23 cellular contexts compared by ENCODE assay signal in the genomic region with DNA sequence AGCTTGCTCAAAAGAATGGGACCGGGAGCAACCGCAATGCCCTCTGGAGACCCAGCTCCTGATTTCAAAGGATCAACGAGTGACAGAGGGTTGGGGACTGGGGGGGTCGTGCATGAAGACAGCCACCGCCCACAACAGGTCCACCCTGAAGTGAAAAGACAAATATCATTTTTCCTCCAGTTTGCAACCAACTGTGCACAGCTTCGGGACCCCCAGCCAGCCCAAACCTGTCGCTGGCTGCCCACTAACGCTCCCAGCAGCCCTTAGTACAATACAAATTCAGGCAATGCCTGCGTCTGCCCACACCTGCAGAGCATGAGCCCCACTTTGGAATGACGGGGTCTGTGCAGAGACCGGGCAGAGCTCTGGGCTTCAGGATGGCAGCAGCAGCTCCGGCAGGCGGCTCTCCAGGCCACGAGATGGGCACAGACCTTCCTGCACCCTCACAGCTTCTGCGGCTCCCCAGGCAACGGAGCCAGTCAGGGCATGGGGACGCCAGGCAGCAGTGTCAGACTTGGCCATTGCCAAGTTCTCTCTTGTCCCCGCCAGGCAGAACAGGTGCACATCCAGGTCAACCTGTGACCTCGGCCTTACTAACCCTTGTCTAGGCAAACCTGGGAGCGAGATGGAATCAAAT.
DNase-seq lines count a peak whose midpoint lies in the region; FAIRE-seq and TF ChIP-seq lines count a peak whose summit lies in the region.
"Had no signal": no experiment of that assay in that cellular context is flagged by ENCODE, and none has a peak within 500 bp of the region (broad histone marks: within the 10 kb centered on the region; RNA-seq: fewer than 3 reads in every experiment).

No MANE protein-coding gene starts in this region.

- no peaks in the 10 kb centered on the region for H3K27me3 ChIP-seq in BLaER1 treated with 17β-estradiol and CSF1 and Interleukin-3, amounts not matched to agents 10 nM and 100 nM
- H3K27me3 ChIP-seq in HUES48 (ENCODE audit: control insufficient read depth, insufficient read depth, low read length): no peaks in the 10 kb centered on the region
- H3K27me3 ChIP-seq: adrenal gland, SJSA1 had no signal

- no peak for FAIRE-seq in kidney (lab: Jason Lieb, UNC)

- peak overlapping the region in 1 of 11 experiments; percentile 5; a peak in 2 of 22 replicates for H3K9ac ChIP-seq in BLaER1 treated with 17β-estradiol and CSF1 and Interleukin-3, amounts not matched to agents 10 nM and 100 nM
- H3K9ac ChIP-seq in HUES48 (ENCODE audit: low read depth, low read length): no peak overlapping the region
- no peak overlapping the region for H3K9ac ChIP-seq in kidney (ENCODE audit: low read length in 2 of 2)

- peaks cover 3 to 66% (median 53%) of the 10 kb centered on the region in 11 experiments; a peak in 19 of 22 replicates for H4K20me1 ChIP-seq in BLaER1 treated with 17β-estradiol and CSF1 and Interleukin-3, amounts not matched to agents 10 nM and 100 nM

- H3K9me3 Mint-ChIP-seq in type B pancreatic cell: no peaks in the 10 kb centered on the region
- H3K9me3 Mint-ChIP-seq: CD4-positive, alpha-beta memory T cell; immature natural killer cell had no signal

- H3K4me1 Mint-ChIP-seq in type B pancreatic cell (ENCODE audit: unreplicated experiment): peaks cover 8% of the 10 kb centered on the region
- H3K4me1 Mint-ChIP-seq: CD4-positive, alpha-beta memory T cell; immature natural killer cell had no signal

- peaks cover 10 to 90% (median 78%) of the 10 kb centered on the region in 10 experiments for H3K4me1 ChIP-seq in BLaER1 treated with 17β-estradiol and CSF1 and Interleukin-3, amounts not matched to agents 10 nM and 100 nM
- peaks cover 4% of the 10 kb centered on the region for H3K4me1 ChIP-seq in HUES48 (ENCODE audit: control insufficient read depth, insufficient read depth, low read length)
- H3K4me1 ChIP-seq in kidney (ENCODE audit: control insufficient read depth in 1 of 2, insufficient read depth in 1 of 2, low read depth in 1 of 2, low read length in 2 of 2): no peaks in the 10 kb centered on the region

- intact Hi-C loops in kidney (cut with DNase I): no loop called here
- intact Hi-C loops in posterior vena cava (cut with DNase I): loop anchor here in 1 of 2 donors (10.0 kb wide), 1 partner anchor 591 kb away; no protein-coding TSS in a partner anchor

- peaks cover 0 to 21% (median 3%) of the 10 kb centered on the region in 11 experiments; a peak in 5 of 22 replicates for H3K36me3 ChIP-seq in BLaER1 treated with 17β-estradiol and CSF1 and Interleukin-3, amounts not matched to agents 10 nM and 100 nM
- H3K36me3 ChIP-seq in HUES48 (ENCODE audit: control insufficient read depth, insufficient read depth, low read length) (peaks cover 7% of the 10 kb centered on the region; the same call in 1 of the 2 replicates), kidney (ENCODE audit: control insufficient read depth in 1 of 2, insufficient read depth in 2 of 2, low read length in 2 of 2) (peaks cover 0 to 2% of the 10 kb centered on the region in 2 donors)

- H3K27ac ChIP-seq in BLaER1 treated with 17β-estradiol and CSF1 and Interleukin-3, amounts not matched to agents 10 nM and 100 nM: no peak overlapping the region
- H3K27ac ChIP-seq in HUES48 (ENCODE audit: low read depth, low read length) (peak overlapping the region; percentile 28), kidney (ENCODE audit: low read depth in 2 of 2, low read length in 2 of 2) (no peak overlapping the region)
- H3K27ac ChIP-seq: adrenal gland, SJSA1 had no signal

- H3K27ac Mint-ChIP-seq in type B pancreatic cell: no peak overlapping the region
- H3K27ac Mint-ChIP-seq: immature natural killer cell, progenitor cell of endocrine pancreas had no signal

- no peak for TF ChIP-seq CTCF in kidney (IDR thresholded peaks at IDR 0.05; ENCODE audit: borderline replicate concordance, extremely low read depth, insufficient read depth)
- no peak for TF ChIP-seq CTCF in type B pancreatic cell (conservative IDR thresholded peaks at IDR 0.05)

- peak; percentile 49 for DNase-seq in kidney
- peak; percentile 28 for DNase-seq in posterior vena cava (ENCODE audit: low spot score)
- no peak for DNase-seq in type B pancreatic cell (ENCODE audit: extremely low spot score, unreplicated experiment)
- no peak for DNase-seq in cortex of kidney (lab: John Stamatoyannopoulos, UW)
- DNase-seq in central memory CD4-positive, alpha-beta T cell: no peak
- DNase-seq: activated CD4-positive, alpha-beta T cell treated with anti-CD3 and anti-CD28 coated beads, Interleukin-2, amount 50 U/mL, for 1 hour; activated naive CD4-positive, alpha-beta T cell; activated T-cell treated with anti-CD3 and anti-CD28 coated beads, Interleukin-2, amount 50 U/mL, for 48 hours; AML-193; CD4-positive, alpha-beta memory T cell; immature natural killer cell; NCI-H1092; NCI-H187 treated with DMSO at 0.1 percent for 48 hours; NCI-H2171 treated with DMSO at 0.1 percent for 48 hours; NCI-H510A; stimulated activated CD4-positive, alpha-beta T cell treated with anti-CD3 and anti-CD28 coated beads, Interleukin-4, amount 100 ng/mL, for 4 hours; T-helper 9 cell had no signal

- no peaks in the 10 kb centered on the region for H3K9me3 ChIP-seq in BLaER1 treated with 17β-estradiol and CSF1 and Interleukin-3, amounts not matched to agents 10 nM and 100 nM (replicated peaks in 1 of 11)
- H3K9me3 ChIP-seq in HUES48 (ENCODE audit: control insufficient read depth, insufficient read depth, low read length) (no peaks in the 10 kb centered on the region), kidney (ENCODE audit: control insufficient read depth in 1 of 2, low read length in 2 of 2) (no peaks in the 10 kb centered on the region)
- H3K9me3 ChIP-seq: adrenal gland, SJSA1 had no signal

- H3K4me3 Mint-ChIP-seq in type B pancreatic cell: no peak overlapping the region
- H3K4me3 Mint-ChIP-seq: CD4-positive, alpha-beta memory T cell; immature natural killer cell had no signal

- peak overlapping the region in 10 of 11 experiments; percentile 21 to 91 (median 76); a peak in 18 of 22 replicates for H3K4me2 ChIP-seq in BLaER1 treated with 17β-estradiol and CSF1 and Interleukin-3, amounts not matched to agents 10 nM and 100 nM

- no peak overlapping the region; a peak in 1 of 20 replicates for H3K4me3 ChIP-seq in BLaER1 treated with 17β-estradiol and CSF1 and Interleukin-3, amounts not matched to agents 10 nM and 100 nM
- H3K4me3 ChIP-seq in HUES48 (ENCODE audit: low read depth, low read length): no peak overlapping the region
- H3K4me3 ChIP-seq in kidney (ENCODE audit: low read length in 2 of 2): no peak overlapping the region
- H3K4me3 ChIP-seq: adrenal gland, K562, SJSA1 had no signal

- H3K36me3 Mint-ChIP-seq in type B pancreatic cell: peaks cover 4% of the 10 kb centered on the region
- H3K36me3 Mint-ChIP-seq: immature natural killer cell had no signal

- H3K27me3 Mint-ChIP-seq in type B pancreatic cell: no peaks in the 10 kb centered on the region
- H3K27me3 Mint-ChIP-seq: progenitor cell of endocrine pancreas had no signal

Comparison
In these comparisons a context has a peak if more than half of its experiments do, and no peak if none do; other contexts are left out.
1. DNase-seq: peak in kidney (single experiment) and posterior vena cava (single experiment); none in type B pancreatic cell (single experiment), cortex of kidney (single experiment) and central memory CD4-positive, alpha-beta T cell (single experiment).